ENCODE assay signal across 20 cellular contexts in the genomic region with DNA sequence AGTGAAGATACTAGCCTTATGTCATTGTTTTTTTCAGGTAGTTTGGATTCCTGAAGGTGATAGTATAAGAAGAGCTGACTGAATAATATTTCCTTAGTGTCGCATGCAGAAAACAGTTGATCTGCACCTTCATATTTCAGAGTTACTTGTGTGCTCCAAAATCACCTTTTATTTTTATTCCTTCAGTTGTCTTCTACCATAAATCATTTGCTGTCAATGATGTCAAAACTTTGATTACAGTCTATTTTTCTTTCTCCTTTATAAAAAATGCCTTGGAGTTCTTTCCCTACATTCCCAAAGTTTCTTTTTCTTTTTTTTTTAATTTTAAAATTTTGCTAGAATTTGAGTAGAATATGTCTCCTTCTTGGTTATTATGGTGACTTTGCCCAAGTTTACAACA.
A peak's percentile ranks its signal among the peaks of the same experiment; 100 is the strongest.
DNase-seq lines count a peak whose midpoint lies in the region; ATAC-seq, FAIRE-seq and TF ChIP-seq lines count a peak whose summit lies in the region.
"Had no signal": no experiment of that assay in that cellular context is flagged by ENCODE, and none has a peak within 500 bp of the region (broad histone marks: within the 10 kb centered on the region; RNA-seq: fewer than 3 reads in every experiment).

No MANE protein-coding gene starts in this region.

- no peak overlapping the region for H3K4me3 Mint-ChIP-seq in GM23338
- H3K4me3 Mint-ChIP-seq: B cell; CD4-positive, alpha-beta T cell; CD8-positive, alpha-beta T cell had no signal

- H3K27me3 Mint-ChIP-seq in GM23338 (ENCODE audit: insufficient read depth, low read depth, poor library complexity): peaks cover 2% of the 10 kb centered on the region
- H3K27me3 Mint-ChIP-seq: B cell; CD4-positive, alpha-beta T cell had no signal

- CTCF ChIA-PET in HEK293T (lab: Yijun Ruan, JAX): no interaction called here

- POLR2A ChIA-PET in HEK293T (lab: Yijun Ruan, JAX): no interaction called here

- H3K27ac ChIP-seq in GM23338 (ENCODE audit: low read depth) (no peak overlapping the region), kidney (ENCODE audit: low read depth in 2 of 2, low read length in 2 of 2) (no peak overlapping the region)
- H3K27ac ChIP-seq: 22Rv1; A549; BLaER1 treated with 17β-estradiol and CSF1 and Interleukin-3, amounts not matched to agents 10 nM and 100 nM; C4-2B had no signal

- H3K36me3 Mint-ChIP-seq in GM23338 (ENCODE audit: low read depth): peaks cover 15% of the 10 kb centered on the region; the same call in 2 of the 3 replicates
- H3K36me3 Mint-ChIP-seq: CD8-positive, alpha-beta T cell had no signal

- no peak overlapping the region for H3K9ac ChIP-seq in kidney (ENCODE audit: low read length in 2 of 2)
- H3K9ac ChIP-seq: BLaER1 treated with 17β-estradiol and CSF1 and Interleukin-3, amounts not matched to agents 10 nM and 100 nM had no signal

- H3K36me3 ChIP-seq in GM23338 (ENCODE audit: insufficient read depth): no peaks in the 10 kb centered on the region
- H3K36me3 ChIP-seq in kidney (ENCODE audit: control insufficient read depth in 1 of 2, insufficient read depth in 2 of 2, low read length in 2 of 2): no peaks in the 10 kb centered on the region
- H3K36me3 ChIP-seq: BLaER1 treated with 17β-estradiol and CSF1 and Interleukin-3, amounts not matched to agents 10 nM and 100 nM had no signal

- no peaks in the 10 kb centered on the region for H3K9me3 ChIP-seq in kidney (ENCODE audit: control insufficient read depth in 1 of 2, low read length in 2 of 2)
- H3K9me3 ChIP-seq: A549; BLaER1 treated with 17β-estradiol and CSF1 and Interleukin-3, amounts not matched to agents 10 nM and 100 nM; Caco-2 had no signal

- H3K27ac Mint-ChIP-seq in GM23338: peak overlapping the region; percentile 66; the same call in 1 of the 2 replicates
- H3K27ac Mint-ChIP-seq: B cell; CD4-positive, alpha-beta T cell; CD8-positive, alpha-beta T cell had no signal

- no peaks in the 10 kb centered on the region for H3F3A ChIP-seq in GM23338 (replicated peaks; ENCODE audit: low read depth)

- H3K79me2 ChIP-seq in GM23338 (replicated peaks; ENCODE audit: insufficient read depth): peaks cover 90% of the 10 kb centered on the region

- TF ChIP-seq CTCF in GM23338 (conservative IDR thresholded peaks at IDR 0.05; ENCODE audit: low read depth in 2 of 2): no peak
- TF ChIP-seq CTCF in kidney (IDR thresholded peaks at IDR 0.05; ENCODE audit: borderline replicate concordance, extremely low read depth, insufficient read depth): no peak

- ATAC-seq in GM23338: no peak
- ATAC-seq: A549; CD8-positive, alpha-beta T cell had no signal

- peaks cover 49% of the 10 kb centered on the region for H3K4me1 Mint-ChIP-seq in GM23338
- H3K4me1 Mint-ChIP-seq: B cell had no signal

- peak; percentile 76 for FAIRE-seq in kidney (lab: Jason Lieb, UNC)
- FAIRE-seq: A549, D721Med, GM12891, GM19239 had no signal

- H3K9me2 ChIP-seq in GM23338 (ENCODE audit: insufficient read depth): no peaks in the 10 kb centered on the region

- peaks cover 3% of the 10 kb centered on the region; the same call in 2 of the 3 replicates for H3K9me3 Mint-ChIP-seq in GM23338
- H3K9me3 Mint-ChIP-seq: CD4-positive, alpha-beta T cell had no signal

- peaks cover 43% of the 10 kb centered on the region for H3K4me1 ChIP-seq in GM23338 (ENCODE audit: insufficient read depth)
- no peaks in the 10 kb centered on the region for H3K4me1 ChIP-seq in kidney (ENCODE audit: control insufficient read depth in 1 of 2, insufficient read depth in 1 of 2, low read depth in 1 of 2, low read length in 2 of 2)
- H3K4me1 ChIP-seq: BLaER1 treated with 17β-estradiol and CSF1 and Interleukin-3, amounts not matched to agents 10 nM and 100 nM; Caco-2 had no signal

- DNase-seq in GM23338 (ENCODE audit: low spot score) (no peak), HEK293T (ENCODE audit: extremely low spot score) (no peak), kidney (no peak), NCI-H187 (lab: John Stamatoyannopoulos, UW) (no peak), RPMI8226 (no peak)
- DNase-seq: AML-193; Caco-2; Calu3; CD4-positive, alpha-beta T cell; CD8-positive, alpha-beta T cell; DMS79 treated with DMSO at 0.1 percent for 48 hours; GF-D8 had no signal

- intact Hi-C loops in kidney (cut with DNase I): no loop called here

- no peak overlapping the region for H2AFZ ChIP-seq in GM23338

- no peak overlapping the region for H3K4me3 ChIP-seq in GM23338
- no peak overlapping the region for H3K4me3 ChIP-seq in kidney (ENCODE audit: low read length in 2 of 2)
- H3K4me3 ChIP-seq: A549; BLaER1 treated with 17β-estradiol and CSF1 and Interleukin-3, amounts not matched to agents 10 nM and 100 nM had no signal

- H4K20me1 ChIP-seq in GM23338 (replicated peaks; ENCODE audit: insufficient read depth): no peaks in the 10 kb centered on the region; the same call in 1 of the 2 replicates
- H4K20me1 ChIP-seq: BLaER1 treated with 17β-estradiol and CSF1 and Interleukin-3, amounts not matched to agents 10 nM and 100 nM had no signal

- H3K4me2 ChIP-seq in GM23338: no peak overlapping the region
- H3K4me2 ChIP-seq: A549; BLaER1 treated with 17β-estradiol and CSF1 and Interleukin-3, amounts not matched to agents 10 nM and 100 nM had no signal

- no peaks in the 10 kb centered on the region for H3K27me3 ChIP-seq in GM23338 (ENCODE audit: insufficient read depth)
- H3K27me3 ChIP-seq: BLaER1 treated with 17β-estradiol and CSF1 and Interleukin-3, amounts not matched to agents 10 nM and 100 nM had no signal

TF ChIP-seq in GM23338, 12 proteins besides CTCF, POLR2A, EP300 and RAD21 (continues in another document):
- TF ChIP-seq POLR2AphosphoS5 (IDR thresholded peaks at IDR 0.05; ENCODE audit: low read depth): no peak

TF ChIP-seq in HEK293T, 16 proteins besides CTCF, POLR2A, EP300 and RAD21:
- TF ChIP-seq TARDBP (IDR thresholded peaks at IDR 0.05) (no peak), NFRKB (IDR thresholded peaks at IDR 0.05) (no peak)
- TF ChIP-seq, protein P1, sequence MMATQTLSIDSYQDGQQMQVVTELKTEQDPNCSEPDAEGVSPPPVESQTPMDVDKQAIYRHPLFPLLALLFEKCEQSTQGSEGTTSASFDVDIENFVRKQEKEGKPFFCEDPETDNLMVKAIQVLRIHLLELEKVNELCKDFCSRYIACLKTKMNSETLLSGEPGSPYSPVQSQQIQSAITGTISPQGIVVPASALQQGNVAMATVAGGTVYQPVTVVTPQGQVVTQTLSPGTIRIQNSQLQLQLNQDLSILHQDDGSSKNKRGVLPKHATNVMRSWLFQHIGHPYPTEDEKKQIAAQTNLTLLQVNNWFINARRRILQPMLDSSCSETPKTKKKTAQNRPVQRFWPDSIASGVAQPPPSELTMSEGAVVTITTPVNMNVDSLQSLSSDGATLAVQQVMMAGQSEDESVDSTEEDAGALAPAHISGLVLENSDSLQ (IDR thresholded peaks at IDR 0.05): peak; percentile 72
TF ChIP-seq in HEK293T: peak in this region for 1.
